13 cellular contexts compared by ENCODE assay signal in genomic region chr20:5947276-5947675, GRCh38. TPM values are rescaled to one million over a fixed set of nuclear protein-coding genes. Genes with fewer than 3 reads are reported as not detected.
A peak's percentile ranks its signal among the peaks of the same experiment; 100 is the strongest.
DNase-seq lines count a peak whose midpoint lies in the region; ATAC-seq and TF ChIP-seq lines count a peak whose summit lies in the region.
"Had no signal": no experiment of that assay in that cellular context is flagged by ENCODE, and none has a peak within 500 bp of the region (broad histone marks: within the 10 kb centered on the region; RNA-seq: fewer than 3 reads in every experiment).

No MANE protein-coding gene starts in this region.

- peaks cover 0 to 38% (median 18%) of the 10 kb centered on the region in 11 experiments; a peak in 12 of 22 replicates for H4K20me1 ChIP-seq in BLaER1 treated with 17β-estradiol and CSF1 and Interleukin-3, amounts not matched to agents 10 nM and 100 nM
- H4K20me1 ChIP-seq in GM23338 (replicated peaks; ENCODE audit: insufficient read depth) = peaks cover 15% of the 10 kb centered on the region

- TF ChIP-seq CTCF in GM23338 (conservative IDR thresholded peaks at IDR 0.05; ENCODE audit: low read depth in 2 of 2) (no peak), testis (IDR thresholded peaks at IDR 0.05) (no peak), esophagus muscularis mucosa (IDR thresholded peaks at IDR 0.05) (no peak)

- no peak for DNase-seq in GM23338 (ENCODE audit: low spot score)
- peak in 1 of 9 donors; percentile 37 for DNase-seq in naive thymus-derived CD4-positive, alpha-beta T cell
- no peak for DNase-seq in testis
- DNase-seq in NCI-H1105 treated with DMSO at 0.1 percent for 48 hours (lab: John Stamatoyannopoulos, UW) = no peak
- no peak for DNase-seq in esophagus muscularis mucosa (ENCODE audit: extremely low spot score)
- DNase-seq: caudate nucleus; CD8-positive, alpha-beta T cell; NCI-H1436 treated with DMSO at 0.1 percent for 48 hours; NCI-H774; sigmoid colon had no signal

- H3K27ac Mint-ChIP-seq in GM23338 = no peak overlapping the region
- peak overlapping the region in 2 of 9 donors; percentile 3 to 49 for H3K27ac Mint-ChIP-seq in naive thymus-derived CD4-positive, alpha-beta T cell
- H3K27ac Mint-ChIP-seq: CD8-positive, alpha-beta T cell had no signal

- H3K4me3 ChIP-seq in BLaER1 treated with 17β-estradiol and CSF1 and Interleukin-3, amounts not matched to agents 10 nM and 100 nM = peak overlapping the region in 2 of 10 experiments; percentile 18 to 30; a peak in 3 of 20 replicates
- no peak overlapping the region for H3K4me3 ChIP-seq in GM23338
- H3K4me3 ChIP-seq in naive thymus-derived CD4-positive, alpha-beta T cell (ENCODE audit: low read length) = no peak overlapping the region
- no peak overlapping the region for H3K4me3 ChIP-seq in testis
- H3K4me3 ChIP-seq in esophagus muscularis mucosa = no peak overlapping the region
- H3K4me3 ChIP-seq: sigmoid colon had no signal

- CTCF ChIA-PET in naive thymus-derived CD4-positive, alpha-beta T cell (lab: Charles Lee) = interaction anchor here (0.6 to 1.4 kb wide), 2 partner anchors 417 to 1214 kb away, joined by 3 read pairs; no protein-coding TSS in a partner anchor

- H3K27ac ChIP-seq in BLaER1 treated with 17β-estradiol and CSF1 and Interleukin-3, amounts not matched to agents 10 nM and 100 nM = peak overlapping the region in 5 of 11 experiments; percentile 38 to 74 (median 60); a peak in 8 of 22 replicates
- H3K27ac ChIP-seq in GM23338 (ENCODE audit: low read depth) (no peak overlapping the region), testis (no peak overlapping the region), esophagus muscularis mucosa (replicated peaks in 1 of 4) (no peak overlapping the region)
- no peak overlapping the region for H3K27ac ChIP-seq in naive thymus-derived CD4-positive, alpha-beta T cell (ENCODE audit: low read depth, low read length)
- H3K27ac ChIP-seq: sigmoid colon had no signal

- no peaks in the 10 kb centered on the region for H3K9me3 ChIP-seq in BLaER1 treated with 17β-estradiol and CSF1 and Interleukin-3, amounts not matched to agents 10 nM and 100 nM (replicated peaks in 1 of 11)
- H3K9me3 ChIP-seq in naive thymus-derived CD4-positive, alpha-beta T cell (ENCODE audit: control insufficient read depth in 2 of 3, low read length in 3 of 3) = no peaks in the 10 kb centered on the region
- no peaks in the 10 kb centered on the region for H3K9me3 ChIP-seq in testis
- no peaks in the 10 kb centered on the region for H3K9me3 ChIP-seq in esophagus muscularis mucosa
- H3K9me3 ChIP-seq: sigmoid colon had no signal

- peak overlapping the region in 4 of 11 experiments; percentile 28 to 50 (median 48); a peak in 6 of 22 replicates for H3K9ac ChIP-seq in BLaER1 treated with 17β-estradiol and CSF1 and Interleukin-3, amounts not matched to agents 10 nM and 100 nM

- peaks cover 9% of the 10 kb centered on the region for H3K27me3 Mint-ChIP-seq in GM23338 (ENCODE audit: insufficient read depth, low read depth, poor library complexity)
- H3K27me3 Mint-ChIP-seq in naive thymus-derived CD4-positive, alpha-beta T cell = peaks cover 0 to 4% (median 0%) of the 10 kb centered on the region in 5 donors

- H3K4me3 Mint-ChIP-seq in GM23338 = peak overlapping the region; percentile 15; the same call in 1 of the 3 replicates
- H3K4me3 Mint-ChIP-seq in naive thymus-derived CD4-positive, alpha-beta T cell = peak overlapping the region in 1 of 10 donors; percentile 8
- H3K4me3 Mint-ChIP-seq: CD8-positive, alpha-beta T cell had no signal

- H3K27me3 ChIP-seq in BLaER1 treated with 17β-estradiol and CSF1 and Interleukin-3, amounts not matched to agents 10 nM and 100 nM = no peaks in the 10 kb centered on the region
- no peaks in the 10 kb centered on the region for H3K27me3 ChIP-seq in GM23338 (ENCODE audit: insufficient read depth)
- no peaks in the 10 kb centered on the region for H3K27me3 ChIP-seq in naive thymus-derived CD4-positive, alpha-beta T cell (ENCODE audit: control insufficient read depth in 2 of 2, insufficient read depth in 2 of 2, low read length in 2 of 2)
- H3K27me3 ChIP-seq in testis = no peaks in the 10 kb centered on the region
- no peaks in the 10 kb centered on the region for H3K27me3 ChIP-seq in esophagus muscularis mucosa
- H3K27me3 ChIP-seq: sigmoid colon had no signal

- no peaks in the 10 kb centered on the region for H3F3A ChIP-seq in GM23338 (replicated peaks; ENCODE audit: low read depth)

- 88 to 89% methylated on average over 6 of the region's 6 CpGs for whole genome bisulfite sequencing in testis, 2 donors
- WGBS in esophagus muscularis mucosa = 81% methylated on average over 6 of the region's 6 CpGs

- H3K9me3 Mint-ChIP-seq in GM23338 = no peaks in the 10 kb centered on the region; the same call in 2 of the 3 replicates
- peaks cover 0 to 5% (median 0%) of the 10 kb centered on the region in 11 donors for H3K9me3 Mint-ChIP-seq in naive thymus-derived CD4-positive, alpha-beta T cell
- H3K9me3 Mint-ChIP-seq: CD8-positive, alpha-beta T cell had no signal

- peaks cover 6% of the 10 kb centered on the region; the same call in 2 of the 3 replicates for H3K4me1 Mint-ChIP-seq in GM23338
- H3K4me1 Mint-ChIP-seq in naive thymus-derived CD4-positive, alpha-beta T cell = peaks cover 12 to 56% (median 45%) of the 10 kb centered on the region in 7 donors

- peaks cover 40 to 69% (median 63%) of the 10 kb centered on the region in 11 experiments for H3K36me3 ChIP-seq in BLaER1 treated with 17β-estradiol and CSF1 and Interleukin-3, amounts not matched to agents 10 nM and 100 nM
- H3K36me3 ChIP-seq in GM23338 (ENCODE audit: insufficient read depth) = peaks cover 34% of the 10 kb centered on the region
- peaks cover 12 to 45% (median 21%) of the 10 kb centered on the region in 3 experiments for H3K36me3 ChIP-seq in naive thymus-derived CD4-positive, alpha-beta T cell (ENCODE audit: control insufficient read depth in 2 of 3, insufficient read depth in 3 of 3, low read length in 3 of 3)
- H3K36me3 ChIP-seq in testis (ENCODE audit: low read depth, missing control alignments) = no peaks in the 10 kb centered on the region
- H3K36me3 ChIP-seq in esophagus muscularis mucosa = peaks cover 11 to 61% (median 37%) of the 10 kb centered on the region in 4 donors

- no peak overlapping the region for H2AFZ ChIP-seq in GM23338

- peaks cover 50% of the 10 kb centered on the region for H3K36me3 Mint-ChIP-seq in GM23338 (ENCODE audit: low read depth)
- peaks cover 3 to 39% (median 14%) of the 10 kb centered on the region in 5 donors for H3K36me3 Mint-ChIP-seq in naive thymus-derived CD4-positive, alpha-beta T cell

- no peaks in the 10 kb centered on the region for H3K9me2 ChIP-seq in GM23338 (ENCODE audit: insufficient read depth)

- POLR2A ChIA-PET in naive thymus-derived CD4-positive, alpha-beta T cell (lab: Charles Lee) = interaction anchor here (0.6 kb wide), 1 partner anchor 1232 kb away, joined by 3 read pairs; no protein-coding TSS in a partner anchor

- intact Hi-C loops in naive thymus-derived CD4-positive, alpha-beta T cell (cut with micrococcal nuclease) = no loop called here
- intact Hi-C loops in testis (cut with DNase I; ENCODE audit: low total_unique reads) = no loop called here
- intact Hi-C loops in esophagus muscularis mucosa (cut with DNase I) = no loop called here

- H3K4me1 ChIP-seq in BLaER1 treated with 17β-estradiol and CSF1 and Interleukin-3, amounts not matched to agents 10 nM and 100 nM = peaks cover 27 to 54% (median 46%) of the 10 kb centered on the region in 10 experiments
- H3K4me1 ChIP-seq in GM23338 (ENCODE audit: insufficient read depth) (peaks cover 7% of the 10 kb centered on the region), testis (peaks cover 8% of the 10 kb centered on the region), esophagus muscularis mucosa (peaks cover 8 to 32% (median 23%) of the 10 kb centered on the region in 4 donors)
- peaks cover 13 to 17% of the 10 kb centered on the region in 2 donors for H3K4me1 ChIP-seq in naive thymus-derived CD4-positive, alpha-beta T cell (ENCODE audit: control insufficient read depth in 2 of 2, insufficient read depth in 2 of 2, low read length in 2 of 2)

- H3K4me2 ChIP-seq in BLaER1 treated with 17β-estradiol and CSF1 and Interleukin-3, amounts not matched to agents 10 nM and 100 nM = peak overlapping the region in 9 of 11 experiments; percentile 13 to 99 (median 92); a peak in 15 of 22 replicates
- H3K4me2 ChIP-seq in GM23338 = no peak overlapping the region

- ATAC-seq in GM23338 (no peak), HG03139 (IDR thresholded peaks at IDR 0.05; ENCODE audit: unreplicated experiment) (no peak)
- peak; percentile 50 to 61 for ATAC-seq in activated CD4-positive, CD25-positive, alpha-beta regulatory T cell treated with anti-CD3 and anti-CD28 coated beads, Interleukin-2, amount 50 U/mL, for 24 hours
- ATAC-seq in naive thymus-derived CD4-positive, alpha-beta T cell = peak; percentile 48
- ATAC-seq: CD8-positive, alpha-beta T cell had no signal

- H3K79me2 ChIP-seq in GM23338 (replicated peaks; ENCODE audit: insufficient read depth) = peaks cover 33% of the 10 kb centered on the region

- TF ChIP-seq POLR2A in testis (IDR thresholded peaks at IDR 0.05) (no peak), esophagus muscularis mucosa (IDR thresholded peaks at IDR 0.05; ENCODE audit: low read depth) (no peak)

- no peak for TF ChIP-seq EP300 in esophagus muscularis mucosa (IDR thresholded peaks at IDR 0.05)

RNA-seq across cellular contexts. Expression of gene TRMT6, which starts 3.1 kb away (rescaled TPM):
- 15.5 and 17.9 TPM in 2 replicates for total RNA-seq in GM23338 (2014; rRNA removed; shearing (Covaris generic))
- polyA plus RNA-seq in GM23338 (2016; fragmentation: Nextera tagmentation; extraction: Ambion mirVana) = 26.3 and 29.4 TPM in 2 replicates
- total RNA-seq in naive thymus-derived CD4-positive, alpha-beta T cell = 10 to 100 TPM; 14.5 to 18.5 (median 17.8) TPM
- 10 to 100 TPM; 11.4 to 15.7 TPM for polyA plus RNA-seq in naive thymus-derived CD4-positive, alpha-beta T cell
- 10 to 100 TPM; 24.0 to 25.1 TPM for total RNA-seq in testis
- polyA plus RNA-seq in testis (ENCODE audit: insufficient read depth, low read depth, low replicate concordance) = 21.4 TPM
- 10 to 100 TPM in 1 of 4 donors, 1 to 10 TPM in 3; 9.2 to 13.4 (median 9.7) TPM for total RNA-seq in esophagus muscularis mucosa

RNA-seq across cellular contexts. Expression of gene MCM8, which starts 3.2 kb away (rescaled TPM):
- 22.5 and 30.4 TPM in 2 replicates for total RNA-seq in GM23338 (2014; rRNA removed; shearing (Covaris generic))
- polyA plus RNA-seq in GM23338 (2016; fragmentation: Nextera tagmentation; extraction: Ambion mirVana) = 8.5 and 10.6 TPM in 2 replicates
- 10 to 100 TPM in 3 of 5 experiments, 1 to 10 TPM in 2; 2.6 to 22.7 (median 10.8) TPM for total RNA-seq in naive thymus-derived CD4-positive, alpha-beta T cell
- 1 to 10 TPM in 1 of 2 donors, under 1 TPM in 1; 0.29 to 1.8 TPM for polyA plus RNA-seq in naive thymus-derived CD4-positive, alpha-beta T cell
- 10 to 100 TPM; 19.9 to 25.4 TPM for total RNA-seq in testis
- polyA plus RNA-seq in testis (ENCODE audit: insufficient read depth, low read depth, low replicate concordance) = 20.3 TPM
- total RNA-seq in esophagus muscularis mucosa = 1 to 10 TPM; 4.0 to 5.6 (median 4.4) TPM

RNA-seq across cellular contexts. Expression of gene CHGB, which starts 36.0 kb away (rescaled TPM):
- 1.2 and 2.6 TPM in 2 replicates for total RNA-seq in GM23338 (2014; rRNA removed; shearing (Covaris generic))
- polyA plus RNA-seq in GM23338 (2016; fragmentation: Nextera tagmentation; extraction: Ambion mirVana) = 2.0 and 3.6 TPM in 2 replicates
- total RNA-seq in naive thymus-derived CD4-positive, alpha-beta T cell = under 1 TPM in 1 of 5 experiments, not detected in 4; 0.15 TPM
- polyA plus RNA-seq in naive thymus-derived CD4-positive, alpha-beta T cell = not detected
- total RNA-seq in testis = 10 to 100 TPM; 18.5 to 23.3 TPM
- polyA plus RNA-seq in testis (ENCODE audit: insufficient read depth, low read depth, low replicate concordance) = 25.7 TPM
- total RNA-seq in esophagus muscularis mucosa = 1 to 10 TPM in 2 of 4 donors, under 1 TPM in 2; 0.29 to 1.6 (median 0.95) TPM
- total RNA-seq: CD8-positive, alpha-beta T cell had no signal

RNA-seq across cellular contexts. Expression of gene CRLS1, which starts 58.6 kb away (rescaled TPM):
- total RNA-seq in GM23338 (2014; rRNA removed; shearing (Covaris generic)) = 48.1 and 65.8 TPM in 2 replicates
- polyA plus RNA-seq in GM23338 (2016; fragmentation: Nextera tagmentation; extraction: Ambion mirVana) = 50.8 and 51.9 TPM in 2 replicates
- 10 to 100 TPM; 19.7 to 41.3 (median 20.8) TPM for total RNA-seq in naive thymus-derived CD4-positive, alpha-beta T cell
- polyA plus RNA-seq in naive thymus-derived CD4-positive, alpha-beta T cell = 10 to 100 TPM; 37.9 to 49.6 TPM
- 10 to 100 TPM; 52.6 to 52.7 TPM for total RNA-seq in testis
- polyA plus RNA-seq in testis (ENCODE audit: insufficient read depth, low read depth, low replicate concordance) = 77.1 TPM
- total RNA-seq in esophagus muscularis mucosa = 10 to 100 TPM; 36.4 to 42.8 (median 37.7) TPM

Comparison
In these comparisons a context has a peak if more than half of its experiments do, and no peak if none do; other contexts are left out.
1. ATAC-seq: peak in activated CD4-positive, CD25-positive, alpha-beta regulatory T cell treated with anti-CD3 and anti-CD28 coated beads, Interleukin-2, amount 50 U/mL, for 24 hours (2 of 2) and naive thymus-derived CD4-positive, alpha-beta T cell (single experiment); none in GM23338 (single experiment) and HG03139 (single experiment).